In genomic region chr19:35666251-35666913, GRCh38 we compare ENCODE assay signal across 20 cellular contexts. TPM values are rescaled to one million over a fixed set of nuclear protein-coding genes. Genes with fewer than 3 reads are reported as not detected.
DNase-seq lines count a peak whose midpoint lies in the region; ATAC-seq and TF ChIP-seq lines count a peak whose summit lies in the region.
"Had no signal": no experiment of that assay in that cellular context is flagged by ENCODE, and none has a peak within 500 bp of the region (broad histone marks: within the 10 kb centered on the region; RNA-seq: fewer than 3 reads in every experiment).

Gene UPK1A (plus strand): TSS chr19:35666517. CDS start chr19:35666813, 296 bp downstream.

- no peak within 1 kb of the TSS for H2AFZ ChIP-seq in osteoblast (ENCODE audit: low read length)

- no peak within 1 kb of the TSS for H3K4me2 ChIP-seq in osteoblast (ENCODE audit: insufficient read depth, low read length)

- H3K79me2 ChIP-seq in osteoblast (ENCODE audit: insufficient read depth, low read length), result no peaks in the 10 kb centered on the region

- H3K4me3 ChIP-seq in breast epithelium (no peak within 1 kb of the TSS), esophagus (ENCODE audit: low read depth in 1 of 2, low read length in 2 of 2) (no peak within 1 kb of the TSS), osteoblast (ENCODE audit: insufficient read depth, low read length) (no peak within 1 kb of the TSS)
- H3K4me3 ChIP-seq: HAP-1 had no signal

- DNase-seq in T47D (ENCODE audit: low read depth in 1 of 2, low spot score in 1 of 2), result peak; percentile 21 to 78
- no peak for DNase-seq in breast epithelium (ENCODE audit: low spot score in 2 of 2)
- DNase-seq in ELF-1 (ENCODE audit: low read depth, low spot score), result peak; percentile 16
- peak; percentile 35 for DNase-seq in osteoblast (ENCODE audit: insufficient read length, low spot score, missing footprints)
- no peak for DNase-seq in NCI-H446 (lab: John Stamatoyannopoulos, UW)
- DNase-seq in KG1 (lab: John Stamatoyannopoulos, UW), result no peak
- DNase-seq: COR-L47; KBM-7; NCI-H1092 treated with DMSO at 0.1 percent for 48 hours; NCI-H1694; NCI-H345; NCI-H69; NK-92 treated with Interleukin-12 subunit alpha and Interleukin-12 subunit beta, amount 100 ng/mL, for 24 hours; OCI-M1 had no signal

- TF ChIP-seq CTCF in breast epithelium (IDR thresholded peaks at IDR 0.05), result no peak
- TF ChIP-seq CTCF in osteoblast (IDR thresholded peaks at IDR 0.05; ENCODE audit: extremely low read depth, low read depth, low read length), result no peak

- H3K27me3 ChIP-seq in breast epithelium (peaks cover 0 to 9% of the 10 kb centered on the region in 2 donors), esophagus (ENCODE audit: control insufficient read depth in 1 of 2, insufficient read depth in 2 of 2, low read length in 2 of 2) (no peaks in the 10 kb centered on the region), osteoblast (ENCODE audit: insufficient read depth, low read length) (no peaks in the 10 kb centered on the region)

- H3K4me1 ChIP-seq in breast epithelium, result no peaks in the 10 kb centered on the region
- no peaks in the 10 kb centered on the region for H3K4me1 ChIP-seq in esophagus (ENCODE audit: control insufficient read depth in 2 of 2, insufficient read depth in 2 of 2, low read length in 1 of 2)
- H3K4me1 ChIP-seq in osteoblast (ENCODE audit: insufficient read depth, low read length), result no peaks in the 10 kb centered on the region

- TF ChIP-seq POLR2A in breast epithelium (IDR thresholded peaks at IDR 0.05), result no peak

- in situ Hi-C loops in T47D (cut with HindIII; ENCODE audit: low pct_unique_long_range_greater_than_20kb, low sequenced_read_pairs), result no loop called here

- no peak for ATAC-seq in HG02759 (IDR thresholded peaks at IDR 0.05; ENCODE audit: unreplicated experiment)

- H3K27ac ChIP-seq in breast epithelium (no peak within 1 kb of the TSS), esophagus (ENCODE audit: low read depth in 2 of 2, low read length in 1 of 2) (no peak within 1 kb of the TSS), osteoblast (ENCODE audit: low read depth, low read length) (no peak within 1 kb of the TSS)
- H3K27ac ChIP-seq: HL-60 had no signal

- intact Hi-C loops in breast epithelium (cut with DNase I; ENCODE audit: low total_unique reads), result no loop called here

- H3K9me3 ChIP-seq in breast epithelium, result no peaks in the 10 kb centered on the region
- no peaks in the 10 kb centered on the region for H3K9me3 ChIP-seq in esophagus (ENCODE audit: control insufficient read depth in 2 of 2, insufficient read depth in 1 of 2, low read depth in 1 of 2, low read length in 1 of 2)
- H3K9me3 ChIP-seq in osteoblast (ENCODE audit: low read depth, low read length), result no peaks in the 10 kb centered on the region
- H3K9me3 ChIP-seq: HAP-1 had no signal

- no peaks in the 10 kb centered on the region for H4K20me1 ChIP-seq in osteoblast (ENCODE audit: insufficient read depth, low read length)

- whole genome bisulfite sequencing in esophagus, 2 donors, result 58 to 65% methylated on average over 16 of the region's 16 CpGs

- H3K36me3 ChIP-seq in breast epithelium, result no peaks in the 10 kb centered on the region
- H3K36me3 ChIP-seq in esophagus (ENCODE audit: control insufficient read depth in 2 of 2, insufficient read depth in 2 of 2, low read length in 1 of 2), result peaks cover under 1 to 9% of the 10 kb centered on the region in 2 donors
- peaks cover 2% of the 10 kb centered on the region for H3K36me3 ChIP-seq in osteoblast (ENCODE audit: insufficient read depth, low read length)
- H3K36me3 ChIP-seq: HAP-1 had no signal

RNA-seq across cellular contexts. Expression of gene UPK1A, which starts in this region (rescaled TPM):
- total RNA-seq in breast epithelium (not detected), osteoblast (not detected in 2 replicates)
- polyA plus RNA-seq in esophagus, result 10 to 100 TPM; 10.7 to 11.5 TPM
- total RNA-seq: MCF 10A had no signal
- polyA plus RNA-seq: CD14-positive monocyte had no signal

Comparison
In these comparisons a context has a peak if more than half of its experiments do, and no peak if none do; other contexts are left out.
1. DNase-seq: peak in T47D (2 of 2) and ELF-1 (single experiment); none in breast epithelium (0 of 2), NCI-H446 (0 of 2) and KG1 (single experiment).
2. Peak in DNase-seq in osteoblast; RNA of the gene not detected or under 1 TPM.